ENCODE assay signal across 8 cellular contexts in the genomic region with DNA sequence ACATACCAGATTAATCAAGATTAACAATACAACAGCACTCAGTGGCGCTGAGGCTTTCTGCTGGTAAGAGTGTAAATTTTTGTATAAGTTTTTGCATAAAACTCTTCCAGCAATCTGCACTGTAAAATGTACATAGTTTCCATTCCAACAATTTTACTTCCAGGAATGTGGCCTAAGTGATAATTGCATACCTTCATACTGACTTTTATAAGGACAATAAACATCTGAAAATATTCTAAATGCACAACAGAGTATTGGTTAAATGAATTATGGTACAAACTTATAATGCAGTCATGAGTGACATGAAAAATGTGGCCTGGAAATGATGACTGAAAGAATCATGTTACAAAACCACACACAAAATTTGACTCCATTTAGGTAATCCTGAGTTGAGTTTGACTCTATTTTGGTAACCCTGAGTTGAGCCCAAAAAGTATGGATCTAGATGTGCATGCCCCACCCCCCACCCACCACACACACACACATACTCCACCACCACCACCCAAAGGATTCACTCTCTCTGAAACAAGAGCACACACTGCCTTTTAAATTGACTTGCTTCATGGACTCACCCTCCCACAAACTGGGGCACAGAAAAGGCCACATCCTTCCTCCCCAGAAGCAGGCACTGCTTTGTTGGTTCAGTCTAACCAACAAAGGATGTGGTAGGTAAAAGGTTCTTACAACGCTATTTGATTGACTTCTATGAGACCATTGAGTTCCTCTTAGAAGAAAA.
DNase-seq lines count a peak whose midpoint lies in the region; TF ChIP-seq lines count a peak whose summit lies in the region.

No MANE protein-coding gene starts in this region.

- peak overlapping the region; percentile 65 for H3K4me2 ChIP-seq in GM23248 (ENCODE audit: unreplicated experiment)
- peak overlapping the region; percentile 14; the same call in 1 of the 2 replicates for H3K4me2 ChIP-seq in OCI-LY1 (ENCODE audit: low read length)
- H3K4me2 ChIP-seq in osteoblast (ENCODE audit: insufficient read depth, low read length) = no peak overlapping the region

- CTCF ChIA-PET in HEK293T (lab: Yijun Ruan, JAX) = no interaction called here

- H4K20me1 ChIP-seq in GM23248 (ENCODE audit: insufficient read depth) = no peaks in the 10 kb centered on the region
- H4K20me1 ChIP-seq in OCI-LY1 (ENCODE audit: insufficient read depth, low read length) = no peaks in the 10 kb centered on the region
- no peaks in the 10 kb centered on the region for H4K20me1 ChIP-seq in osteoblast (ENCODE audit: insufficient read depth, low read length)

- no peak overlapping the region for H2AFZ ChIP-seq in GM23248
- no peak overlapping the region for H2AFZ ChIP-seq in OCI-LY1 (ENCODE audit: low read length)
- no peak overlapping the region for H2AFZ ChIP-seq in osteoblast (ENCODE audit: low read length)

- H3K9ac ChIP-seq in GM23248 = peak overlapping the region; percentile 49
- no peak overlapping the region for H3K9ac ChIP-seq in OCI-LY1 (ENCODE audit: low read length)

- TF ChIP-seq CTCF in OCI-LY1 (IDR thresholded peaks at IDR 0.05; ENCODE audit: low read length) = no peak
- no peak for TF ChIP-seq CTCF in osteoblast (IDR thresholded peaks at IDR 0.05; ENCODE audit: extremely low read depth, low read depth, low read length)

- no peaks in the 10 kb centered on the region for H3K9me2 ChIP-seq in GM23248 (ENCODE audit: insufficient read depth)
- no peaks in the 10 kb centered on the region for H3K9me2 ChIP-seq in OCI-LY1 (ENCODE audit: low read depth, low read length)

- H3K9me3 ChIP-seq in GM23248 (ENCODE audit: low read depth) = no peaks in the 10 kb centered on the region
- no peaks in the 10 kb centered on the region for H3K9me3 ChIP-seq in OCI-LY1 (ENCODE audit: low read length)
- H3K9me3 ChIP-seq in osteoblast (ENCODE audit: low read depth, low read length) = no peaks in the 10 kb centered on the region

- no peaks in the 10 kb centered on the region for H3K79me2 ChIP-seq in GM23248 (ENCODE audit: insufficient read depth)
- H3K79me2 ChIP-seq in OCI-LY1 (ENCODE audit: insufficient read depth, low read length) = no peaks in the 10 kb centered on the region
- H3K79me2 ChIP-seq in osteoblast (ENCODE audit: insufficient read depth, low read length) = peaks cover 12% of the 10 kb centered on the region

- POLR2A ChIA-PET in HEK293T (lab: Yijun Ruan, JAX) = no interaction called here

- WGBS in GM23248 (ENCODE audit: low coverage in 1 of 2, low lambda C conversion rate in 2 of 2, missing lambda C conversion rate in 2 of 2), 2 experiments = 50% methylated on average over 2 of the region's 2 CpGs

- peak overlapping the region; percentile 86 for H3K27ac ChIP-seq in GM23248
- peak overlapping the region; percentile 72 for H3K27ac ChIP-seq in OCI-LY1 (ENCODE audit: low read depth, low read length, poor library complexity, severe bottlenecking)
- H3K27ac ChIP-seq in osteoblast (ENCODE audit: low read depth, low read length) = peak overlapping the region; percentile 92

- H3K4me1 ChIP-seq in GM23248 (ENCODE audit: insufficient read depth) (peaks cover 65% of the 10 kb centered on the region), OCI-LY1 (ENCODE audit: insufficient read depth, low read length, severe bottlenecking) (peaks cover 58% of the 10 kb centered on the region), osteoblast (ENCODE audit: insufficient read depth, low read length) (peaks cover 46% of the 10 kb centered on the region)

- DNase-seq in ELR (ENCODE audit: low read depth) (peak; percentile 49), GM23248 (peak; percentile 72), osteoblast (ENCODE audit: insufficient read length, low spot score, missing footprints) (no peak), AG08396 (ENCODE audit: low spot score) (no peak), HEK293T (ENCODE audit: extremely low spot score) (no peak), ecto neural progenitor cell (ENCODE audit: low spot score) (no peak)
- DNase-seq in activated effector memory CD4-positive, alpha-beta T cell treated with anti-CD3 and anti-CD28 coated beads, Interleukin-2, amount 50 U/mL, for 16 hours = peak; percentile 85

- no peak overlapping the region for H3K4me3 ChIP-seq in GM23248
- H3K4me3 ChIP-seq in OCI-LY1 (ENCODE audit: low read depth, low read length, poor library complexity, severe bottlenecking) = no peak overlapping the region
- no peak overlapping the region for H3K4me3 ChIP-seq in osteoblast (ENCODE audit: insufficient read depth, low read length)

- H3F3A ChIP-seq in GM23248 (ENCODE audit: insufficient read depth) = peaks cover 66% of the 10 kb centered on the region
- H3F3A ChIP-seq in OCI-LY1 (ENCODE audit: insufficient read depth, low read length) = no peaks in the 10 kb centered on the region

- H3K36me3 ChIP-seq in GM23248 (ENCODE audit: low read depth) (no peaks in the 10 kb centered on the region), OCI-LY1 (ENCODE audit: insufficient read depth, low read length) (0 out of 2 replicates have a peak, but pooled peaks cover 4% of the 10 kb centered on the region), osteoblast (ENCODE audit: insufficient read depth, low read length) (no peaks in the 10 kb centered on the region)

- in situ Hi-C loops in GM23248 (cut with MboI) = no loop called here

- H3K27me3 ChIP-seq in GM23248 (replicated peaks; ENCODE audit: insufficient read depth) = no peaks in the 10 kb centered on the region
- no peaks in the 10 kb centered on the region for H3K27me3 ChIP-seq in OCI-LY1 (ENCODE audit: insufficient read depth, low read length)
- H3K27me3 ChIP-seq in osteoblast (ENCODE audit: insufficient read depth, low read length) = no peaks in the 10 kb centered on the region

TF ChIP-seq in HEK293T, 16 proteins besides CTCF, POLR2A, EP300 and RAD21:
- TF ChIP-seq L3MBTL2 (conservative IDR thresholded peaks at IDR 0.05) (no peak), ELF4 (IDR thresholded peaks at IDR 0.05) (no peak), LEF1 (IDR thresholded peaks at IDR 0.05; ENCODE audit: borderline replicate concordance) (no peak), HDGF (IDR thresholded peaks at IDR 0.05; ENCODE audit: borderline replicate concordance) (no peak), ARNT (IDR thresholded peaks at IDR 0.05) (no peak), ZNF384 (IDR thresholded peaks at IDR 0.05) (no peak), FOXK2 (IDR thresholded peaks at IDR 0.05) (no peak)

Comparison
In these comparisons a context has a peak if more than half of its experiments do, and no peak if none do; other contexts are left out.
1. DNase-seq: peak in ELR (single experiment), GM23248 (single experiment) and activated effector memory CD4-positive, alpha-beta T cell treated with anti-CD3 and anti-CD28 coated beads, Interleukin-2, amount 50 U/mL, for 16 hours (single experiment); none in osteoblast (single experiment), AG08396 (single experiment), HEK293T (single experiment) and ecto neural progenitor cell (single experiment).
2. Peak in every context shown above with its lines, with median percentiles within 50 percentile points of each other: H3K27ac ChIP-seq.